Comparison of ENCODE assay signal across 17 cellular contexts in genomic region chr17:35791681-35792350, GRCh38. TPM values are rescaled to one million over a fixed set of nuclear protein-coding genes. Genes with fewer than 3 reads are reported as not detected.
DNase-seq lines count a peak whose midpoint lies in the region; ATAC-seq, FAIRE-seq and TF ChIP-seq lines count a peak whose summit lies in the region.
"Had no signal": no experiment of that assay in that cellular context is flagged by ENCODE, and none has a peak within 500 bp of the region (broad histone marks: within the 10 kb centered on the region; RNA-seq: fewer than 3 reads in every experiment).

No MANE protein-coding gene starts in this region.

- H4K5ac ChIP-seq in H1 (ENCODE audit: insufficient read length, low read depth, low read length) = no peak overlapping the region

- H4K91ac ChIP-seq in H1 (replicated peaks; ENCODE audit: insufficient read length, low read length) = no peak overlapping the region

- H3K23me2 ChIP-seq in H1 (ENCODE audit: low read depth, low read length) = peaks cover 11% of the 10 kb centered on the region; the same call in 1 of the 2 replicates

- H3K4me1 ChIP-seq in H1 (replicated peaks in 1 of 4; ENCODE audit: control insufficient read depth in 3 of 4, insufficient read depth in 4 of 4, low read length in 3 of 4) = peaks cover 0 to 10% (median 5%) of the 10 kb centered on the region in 4 experiments; a peak in 5 of 7 replicates
- H3K4me1 ChIP-seq in keratinocyte (ENCODE audit: control insufficient read depth, extremely low read depth, insufficient read depth, low read length) = peaks cover 59% of the 10 kb centered on the region
- peaks cover 53% of the 10 kb centered on the region for H3K4me1 ChIP-seq in stomach smooth muscle (ENCODE audit: control insufficient read depth, insufficient read depth, low read length)

- H4K20me1 ChIP-seq in H1 (replicated peaks in 1 of 2; ENCODE audit: control insufficient read depth in 1 of 2, insufficient read depth in 2 of 2, low read length in 2 of 2) = peaks cover 0 to 2% of the 10 kb centered on the region in 2 experiments
- H4K20me1 ChIP-seq in keratinocyte (ENCODE audit: control insufficient read depth, extremely low read depth, insufficient read depth, low read length) = no peaks in the 10 kb centered on the region

- no peak for TF ChIP-seq RAD21 in H1 (IDR thresholded peaks at IDR 0.05 in 1 of 2, conservative IDR thresholded peaks at IDR 0.05 in 1 of 2; ENCODE audit: low read depth in 2 of 2, low read length in 2 of 2)

- TF ChIP-seq POLR2A in H1 (IDR thresholded peaks at IDR 0.05; ENCODE audit: control extremely low read depth in 1 of 2, low read depth in 2 of 2, low read length in 2 of 2) = no peak

- TF ChIP-seq CTCF in H1 (IDR thresholded peaks at IDR 0.05; ENCODE audit: control extremely low read depth in 1 of 3, insufficient read depth in 1 of 3, low read depth in 1 of 3, low read length in 3 of 3) (no peak), keratinocyte (optimal IDR thresholded peaks at IDR 0.05 in 1 of 3, IDR thresholded peaks at IDR 0.05 in 1 of 3, conservative IDR thresholded peaks at IDR 0.05 in 1 of 3; ENCODE audit: extremely low read depth in 1 of 3, insufficient read depth in 2 of 3, low read length in 3 of 3) (no peak)

- H3K27ac ChIP-seq in H1 (ENCODE audit: low read depth, low read length) (no peak overlapping the region), keratinocyte (ENCODE audit: control insufficient read depth, insufficient read depth, low read length) (peak overlapping the region; percentile 54), stomach smooth muscle (ENCODE audit: low read length) (peak overlapping the region; percentile 24)
- H3K27ac ChIP-seq: C4-2B had no signal

- WGBS in H1 (ENCODE audit: extremely low coverage in 1 of 2, insufficient coverage in 1 of 2, insufficient read length in 1 of 2, insufficient replicate concordance in 2 of 2, low coverage in 1 of 2, low lambda C conversion rate in 2 of 2, missing lambda C conversion rate in 1 of 2), 2 experiments = 73% methylated on average over 9 of the region's 9 CpGs; no CpG with 5 or more reads in 1 of the 2 experiments

- H3K27me3 ChIP-seq in H1 (replicated peaks in 1 of 4; ENCODE audit: control insufficient read depth in 3 of 4, extremely low read depth in 1 of 4, insufficient read depth in 3 of 4, low read length in 3 of 4) (peaks cover 23 to 42% (median 38%) of the 10 kb centered on the region in 4 experiments), keratinocyte (ENCODE audit: control insufficient read depth, extremely low read depth, insufficient read depth, low read length) (no peaks in the 10 kb centered on the region), stomach smooth muscle (ENCODE audit: control insufficient read depth in 1 of 2, insufficient read depth in 2 of 2, low read length in 2 of 2) (peaks cover 0 to 3% of the 10 kb centered on the region in 2 donors)

- no peak overlapping the region for H2BK20ac ChIP-seq in H1 (ENCODE audit: low read length)

- POLR2A ChIA-PET in H1 (lab: Charles Lee; ENCODE audit: partially characterized antibody) = interaction anchor here (0.9 to 7.5 kb wide), 2 partner anchors 15 to 18 kb away, joined by 3 to 50 read pairs; partner anchors contain the start of gene TAF15

- no peaks in the 10 kb centered on the region for H3K9me3 ChIP-seq in H1 (ENCODE audit: insufficient read depth in 2 of 2, low read depth in 1 of 2, low read length in 1 of 2)
- H3K9me3 ChIP-seq in keratinocyte (ENCODE audit: control insufficient read depth, low read depth, low read length) = no peaks in the 10 kb centered on the region
- peaks cover 0 to 7% of the 10 kb centered on the region in 2 donors for H3K9me3 ChIP-seq in stomach smooth muscle (ENCODE audit: control insufficient read depth in 2 of 2, low read length in 2 of 2)

- no peak overlapping the region for H4K8ac ChIP-seq in H1 (ENCODE audit: extremely low read depth, insufficient read depth, low read length)

- no peaks in the 10 kb centered on the region for H3K9me1 ChIP-seq in keratinocyte (ENCODE audit: control insufficient read depth, extremely low read depth, insufficient read depth, low read length)

- no peak overlapping the region for H3K4ac ChIP-seq in H1 (replicated peaks; ENCODE audit: insufficient read length, low read depth, low read length)

- H3K18ac ChIP-seq in H1 (ENCODE audit: extremely low read depth, low read length) = no peak overlapping the region

- H2BK120ac ChIP-seq in H1 (replicated peaks; ENCODE audit: low read depth, low read length) = no peak overlapping the region

- H3K4me2 ChIP-seq in H1 (ENCODE audit: insufficient read depth in 1 of 2, low read depth in 2 of 2, low read length in 2 of 2) = no peak overlapping the region
- peak overlapping the region; percentile 83 for H3K4me2 ChIP-seq in keratinocyte (ENCODE audit: control insufficient read depth, extremely low read depth, insufficient read depth, low read depth, low read length)

- TF ChIP-seq EP300 in H1 (IDR thresholded peaks at IDR 0.05; ENCODE audit: borderline replicate concordance in 1 of 2, low read depth in 2 of 2, low read length in 2 of 2) = no peak

- dilution Hi-C loops in keratinocyte (cut with MboI; ENCODE audit: extremely low pct_ligation_motif_present, low sequenced_read_pairs) = no loop called here

- CTCF ChIA-PET in H1 (lab: Charles Lee; ENCODE audit: partially characterized antibody) = interaction anchor here (1.7 to 11.7 kb wide), 3 partner anchors 12 to 25 kb away, joined by 7 to 179 read pairs (median 37); partner anchors contain the start of gene C17orf50

- H3K4me3 ChIP-seq in H1 (ENCODE audit: extremely low read depth in 1 of 4, insufficient read depth in 2 of 4, low read depth in 3 of 4, low read length in 4 of 4) (no peak overlapping the region), keratinocyte (ENCODE audit: control insufficient read depth in 2 of 3, extremely low read depth in 1 of 3, insufficient read depth in 2 of 3, low read depth in 1 of 3, low read length in 3 of 3) (peak overlapping the region in 1 of 3 experiments; percentile 3), stomach smooth muscle (ENCODE audit: low read length in 2 of 2) (no peak overlapping the region)

- H3K56ac ChIP-seq in H1 (replicated peaks; ENCODE audit: insufficient read length, low read depth, low read length) = no peak overlapping the region

- no peaks in the 10 kb centered on the region for H3K79me1 ChIP-seq in H1 (ENCODE audit: low read depth, low read length)

- H3K14ac ChIP-seq in H1 (ENCODE audit: insufficient read length) = no peak overlapping the region

- H3K36me3 ChIP-seq in H1 (ENCODE audit: control insufficient read depth in 2 of 4, insufficient read depth in 4 of 4, low read length in 3 of 4) (no peaks in the 10 kb centered on the region), keratinocyte (ENCODE audit: control insufficient read depth in 2 of 2, extremely low read depth in 1 of 2, insufficient read depth in 2 of 2, low read length in 2 of 2) (no peaks in the 10 kb centered on the region), stomach smooth muscle (ENCODE audit: control insufficient read depth in 2 of 2, insufficient read depth in 2 of 2, low read length in 2 of 2) (no peaks in the 10 kb centered on the region)

- H2AK5ac ChIP-seq in H1 (ENCODE audit: low read depth, low read length) = no peak overlapping the region

- no peaks in the 10 kb centered on the region for H3K79me2 ChIP-seq in H1 (ENCODE audit: control insufficient read depth in 1 of 2, insufficient read depth in 2 of 2, low read length in 2 of 2)
- no peaks in the 10 kb centered on the region for H3K79me2 ChIP-seq in keratinocyte (ENCODE audit: control insufficient read depth, insufficient read depth, low read length)

- no peak overlapping the region for H2BK12ac ChIP-seq in H1 (ENCODE audit: low read depth, low read length)

- H2BK15ac ChIP-seq in H1 (ENCODE audit: low read length) = no peak overlapping the region

- FAIRE-seq in H1 (lab: Jason Lieb, UNC) = no peak
- FAIRE-seq in keratinocyte (lab: Jason Lieb, UNC) = no peak
- FAIRE-seq: HepG2 had no signal

- H2AFZ ChIP-seq in H1 (ENCODE audit: low read length) (0 out of 2 replicates have a peak overlapping the region, but pooled peaks have one; percentile 31), keratinocyte (ENCODE audit: control insufficient read depth, low read length) (no peak overlapping the region)

- no peak for ATAC-seq in GM18520 (IDR thresholded peaks at IDR 0.05; ENCODE audit: unreplicated experiment)
- ATAC-seq: HepG2, Right ventricle myocardium inferior had no signal

- DNase-seq in NCI-H69 (lab: John Stamatoyannopoulos, UW) (peak; percentile 15), H1 (ENCODE audit: low read depth in 1 of 2, low spot score in 2 of 2) (no peak), keratinocyte (ENCODE audit: low read depth, low spot score) (no peak), hippocampal formation (lab: John Stamatoyannopoulos, UW) (no peak), NCI-H128 (lab: John Stamatoyannopoulos, UW; ENCODE audit: unreplicated experiment) (no peak)
- DNase-seq: GOT3, KG1, NCI-H1048, NCI-H2081 treated with DMSO at 0.1 percent for 48 hours, NCI-H510A had no signal

- no peak overlapping the region for H2BK5ac ChIP-seq in H1 (ENCODE audit: low read depth, low read length)

- no peak overlapping the region for H3K9ac ChIP-seq in H1 (replicated peaks in 1 of 4; ENCODE audit: extremely low read depth in 1 of 4, low read depth in 3 of 4, low read length in 3 of 4)
- peak overlapping the region; percentile 11 for H3K9ac ChIP-seq in keratinocyte (ENCODE audit: control insufficient read depth, extremely low read depth, insufficient read depth, low read length)
- H3K9ac ChIP-seq in stomach smooth muscle (ENCODE audit: low read length in 2 of 2) = no peak overlapping the region

- no peak overlapping the region for H3K23ac ChIP-seq in H1 (ENCODE audit: insufficient read length)

RNA-seq across cellular contexts. Expression of gene MMP28, which starts 3.6 kb away (rescaled TPM):
- total RNA-seq in H1 (2021; fragmentation: NEBNext Ultra II Directional; extraction: Animal tissue kit (Norgen Biotek cat#: 25700)) = not detected in 2 replicates
- polyA plus RNA-seq in H1 (2011; rRNA removed) (0.06 TPM in 1 of 2 replicates, not detected in the other), keratinocyte (13.7 to 43.5 TPM (median 21.3 TPM) in 3 replicates)
- not detected for polyA plus RNA-seq in H1 (2011; cell fraction: cytosol; rRNA removed)
- not detected for polyA plus RNA-seq in H1 (2011; cell fraction: nucleus; rRNA removed)
- polyA plus RNA-seq in H1 (2012, experiment 1 of 2) = not detected in 4 replicates
- polyA plus RNA-seq in H1 (2012, experiment 2 of 2) = not detected
- polyA plus RNA-seq in H1 (2013, experiment 1 of 2) = 0.08 TPM
- not detected for polyA plus RNA-seq in H1 (2013, experiment 2 of 2)
- polyA minus RNA-seq in H1 (2011; rRNA and poly(A)+ RNA removed) = not detected in 2 replicates
- polyA minus RNA-seq in H1 (2011; cell fraction: cytosol; rRNA and poly(A)+ RNA removed) = not detected
- polyA minus RNA-seq in H1 (2011; cell fraction: nucleus; rRNA and poly(A)+ RNA removed) = 1.4 TPM
- polyA plus RNA-seq in keratinocyte (2011; ENCODE audit: low read depth) = 11.1 TPM
- polyA plus RNA-seq in keratinocyte (2011; cell fraction: cytosol; rRNA removed) = 26.2 and 27.8 TPM in 2 replicates
- polyA plus RNA-seq in keratinocyte (2011; cell fraction: nucleus; rRNA removed) = 31.1 and 34.2 TPM in 2 replicates
- 12.5 and 33.7 TPM in 2 replicates for polyA plus RNA-seq in keratinocyte (2012; ENCODE audit: low replicate concordance)
- polyA minus RNA-seq in keratinocyte = 15.4 to 22.9 TPM (median 19.7 TPM) in 3 replicates
- 30.5 TPM for polyA minus RNA-seq in keratinocyte (2011; cell fraction: cytosol; rRNA and poly(A)+ RNA removed)
- 16.4 and 28.5 TPM in 2 replicates for polyA minus RNA-seq in keratinocyte (2011; cell fraction: nucleus; rRNA and poly(A)+ RNA removed)
- total RNA-seq: A673, HepG2 had no signal
- polyA plus RNA-seq: HepG2 had no signal

RNA-seq across cellular contexts. Expression of gene TAF15, which starts 17.5 kb away (rescaled TPM):
- total RNA-seq in H1 (2021; fragmentation: NEBNext Ultra II Directional; extraction: Animal tissue kit (Norgen Biotek cat#: 25700)) = 323 and 338 TPM in 2 replicates
- 62.8 and 80.1 TPM in 2 replicates for polyA plus RNA-seq in H1 (2011; rRNA removed)
- polyA plus RNA-seq in H1 (2011; cell fraction: cytosol; rRNA removed) = 100.0 TPM
- polyA plus RNA-seq in H1 (2011; cell fraction: nucleus; rRNA removed) = 115 TPM
- 333 to 440 TPM (median 380 TPM) in 4 replicates for polyA plus RNA-seq in H1 (2012, experiment 1 of 2)
- polyA plus RNA-seq in H1 (2012, experiment 2 of 2) = 59.6 TPM
- 172 TPM for polyA plus RNA-seq in H1 (2013, experiment 1 of 2)
- 171 TPM for polyA plus RNA-seq in H1 (2013, experiment 2 of 2)
- polyA minus RNA-seq in H1 (2011; rRNA and poly(A)+ RNA removed) = 88.8 and 170 TPM in 2 replicates
- polyA minus RNA-seq in H1 (2011; cell fraction: cytosol; rRNA and poly(A)+ RNA removed) = 94.0 TPM
- 167 TPM for polyA minus RNA-seq in H1 (2011; cell fraction: nucleus; rRNA and poly(A)+ RNA removed)
- 30.8 to 101 TPM (median 57.1 TPM) in 3 replicates for polyA plus RNA-seq in keratinocyte
- 70.6 TPM for polyA plus RNA-seq in keratinocyte (2011; ENCODE audit: low read depth)
- 51.2 and 73.6 TPM in 2 replicates for polyA plus RNA-seq in keratinocyte (2011; cell fraction: cytosol; rRNA removed)
- 129 and 135 TPM in 2 replicates for polyA plus RNA-seq in keratinocyte (2011; cell fraction: nucleus; rRNA removed)
- 73.0 and 224 TPM in 2 replicates for polyA plus RNA-seq in keratinocyte (2012; ENCODE audit: low replicate concordance)
- 35.9 to 87.8 TPM (median 52.5 TPM) in 3 replicates for polyA minus RNA-seq in keratinocyte
- polyA minus RNA-seq in keratinocyte (2011; cell fraction: cytosol; rRNA and poly(A)+ RNA removed) = 35.7 TPM
- 65.9 and 122 TPM in 2 replicates for polyA minus RNA-seq in keratinocyte (2011; cell fraction: nucleus; rRNA and poly(A)+ RNA removed)

RNA-seq across cellular contexts. Expression of gene C17orf50, which starts 31.1 kb away (rescaled TPM):
- total RNA-seq in H1 (2021; fragmentation: NEBNext Ultra II Directional; extraction: Animal tissue kit (Norgen Biotek cat#: 25700)) = not detected in 2 replicates
- polyA plus RNA-seq in H1 (2011; rRNA removed) = 0.08 and 0.12 TPM in 2 replicates
- not detected for polyA plus RNA-seq in H1 (2011; cell fraction: cytosol; rRNA removed)
- 0.26 TPM for polyA plus RNA-seq in H1 (2011; cell fraction: nucleus; rRNA removed)
- polyA plus RNA-seq in H1 (2012, experiment 1 of 2) = not detected in 4 replicates
- not detected for polyA plus RNA-seq in H1 (2012, experiment 2 of 2)
- polyA plus RNA-seq in H1 (2013, experiment 1 of 2) = 0.06 TPM
- 0.06 TPM for polyA plus RNA-seq in H1 (2013, experiment 2 of 2)
- not detected in 2 replicates for polyA minus RNA-seq in H1 (2011; rRNA and poly(A)+ RNA removed)
- polyA minus RNA-seq in H1 (2011; cell fraction: cytosol; rRNA and poly(A)+ RNA removed) = not detected
- polyA minus RNA-seq in H1 (2011; cell fraction: nucleus; rRNA and poly(A)+ RNA removed) = 0.70 TPM
- polyA plus RNA-seq in keratinocyte = not detected in 3 replicates
- not detected for polyA plus RNA-seq in keratinocyte (2011; ENCODE audit: low read depth)
- not detected in 2 replicates for polyA plus RNA-seq in keratinocyte (2011; cell fraction: cytosol; rRNA removed)
- polyA plus RNA-seq in keratinocyte (2011; cell fraction: nucleus; rRNA removed) = not detected in 2 replicates
- not detected in 2 replicates for polyA plus RNA-seq in keratinocyte (2012; ENCODE audit: low replicate concordance)
- polyA minus RNA-seq in keratinocyte = not detected in 3 replicates
- not detected for polyA minus RNA-seq in keratinocyte (2011; cell fraction: cytosol; rRNA and poly(A)+ RNA removed)
- polyA minus RNA-seq in keratinocyte (2011; cell fraction: nucleus; rRNA and poly(A)+ RNA removed) = not detected in 2 replicates
- total RNA-seq: A673, HepG2, M059J, Right ventricle myocardium inferior had no signal
- polyA plus RNA-seq: HepG2 had no signal

RNA-seq across cellular contexts. Expression of gene GAS2L2, which starts 38.8 kb away (rescaled TPM):
- 0.13 TPM in 1 of 2 replicates, not detected in the other for total RNA-seq in H1 (2021; fragmentation: NEBNext Ultra II Directional; extraction: Animal tissue kit (Norgen Biotek cat#: 25700))
- polyA plus RNA-seq in H1 (2011; rRNA removed) (0.09 TPM in 2 replicates), keratinocyte (0.02 to 0.05 TPM (median 0.05 TPM) in 3 replicates)
- 0.12 TPM for polyA plus RNA-seq in H1 (2011; cell fraction: cytosol; rRNA removed)
- 0.20 TPM for polyA plus RNA-seq in H1 (2011; cell fraction: nucleus; rRNA removed)
- 0.15 to 0.18 TPM (median 0.17 TPM) in 3 of 4 replicates, not detected in the other for polyA plus RNA-seq in H1 (2012, experiment 1 of 2)
- polyA plus RNA-seq in H1 (2012, experiment 2 of 2) = not detected
- 0.06 TPM for polyA plus RNA-seq in H1 (2013, experiment 1 of 2)
- not detected for polyA plus RNA-seq in H1 (2013, experiment 2 of 2)
- 0.06 TPM in 1 of 2 replicates, not detected in the other for polyA minus RNA-seq in H1 (2011; rRNA and poly(A)+ RNA removed)
- not detected for polyA minus RNA-seq in H1 (2011; cell fraction: cytosol; rRNA and poly(A)+ RNA removed)
- polyA minus RNA-seq in H1 (2011; cell fraction: nucleus; rRNA and poly(A)+ RNA removed) = 0.30 TPM
- polyA plus RNA-seq in keratinocyte (2011; ENCODE audit: low read depth) = not detected
- 0.05 TPM in 1 of 2 replicates, not detected in the other for polyA plus RNA-seq in keratinocyte (2011; cell fraction: cytosol; rRNA removed)
- 0.14 TPM in 1 of 2 replicates, not detected in the other for polyA plus RNA-seq in keratinocyte (2011; cell fraction: nucleus; rRNA removed)
- polyA plus RNA-seq in keratinocyte (2012; ENCODE audit: low replicate concordance) = 0.05 TPM in 1 of 2 replicates, not detected in the other
- not detected in 3 replicates for polyA minus RNA-seq in keratinocyte
- polyA minus RNA-seq in keratinocyte (2011; cell fraction: cytosol; rRNA and poly(A)+ RNA removed) = not detected
- not detected in 2 replicates for polyA minus RNA-seq in keratinocyte (2011; cell fraction: nucleus; rRNA and poly(A)+ RNA removed)
- total RNA-seq: A673, HepG2, M059J had no signal
- polyA plus RNA-seq: HepG2 had no signal

Comparison
In these comparisons a context has a peak if more than half of its experiments do, and no peak if none do; other contexts are left out.
1. RNA of gene MMP28, which starts 3.6 kb away (polyA plus RNA-seq): 11.1 to 43.5 TPM in keratinocyte; 0.06 to 0.08 TPM in H1; every median in the first group is over 10 times any median in the second.